24 cellular contexts compared by ENCODE assay signal in the genomic region with DNA sequence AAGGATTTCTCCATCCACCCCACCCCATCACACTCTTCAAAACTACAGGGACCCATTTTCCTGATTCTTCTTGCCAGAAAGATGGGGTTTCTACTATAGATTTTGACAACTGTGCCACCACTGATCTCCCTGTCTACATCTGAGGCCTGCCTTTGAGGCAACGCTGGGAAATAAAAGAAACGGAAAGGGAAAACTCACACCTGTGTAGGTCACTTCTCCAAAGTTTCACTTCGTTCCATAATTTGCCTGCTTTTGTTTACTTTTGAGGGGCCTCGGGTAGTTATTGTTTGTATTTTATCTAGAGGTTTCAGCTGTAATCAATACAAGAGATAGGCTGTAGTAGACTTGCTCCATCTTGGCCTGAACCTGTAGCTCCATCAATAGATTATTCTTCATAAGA. TPM values are rescaled to one million over a fixed set of nuclear protein-coding genes. Genes with fewer than 3 reads are reported as not detected.
DNase-seq lines count a peak whose midpoint lies in the region; ATAC-seq, FAIRE-seq and TF ChIP-seq lines count a peak whose summit lies in the region.
"Had no signal": no experiment of that assay in that cellular context is flagged by ENCODE, and none has a peak within 500 bp of the region (broad histone marks: within the 10 kb centered on the region; RNA-seq: fewer than 3 reads in every experiment).

No MANE protein-coding gene starts in this region.

- DNase-seq in DND-41: no peak
- no peak for DNase-seq in caudate nucleus (lab: John Stamatoyannopoulos, UW)
- DNase-seq in pancreas: peak in 2 of 6 donors; percentile 21 to 42
- no peak for DNase-seq in NCI-H82 (lab: John Stamatoyannopoulos, UW)
- DNase-seq in stimulated activated naive CD4-positive, alpha-beta T cell (lab: John Stamatoyannopoulos, UW): no peak
- DNase-seq in effector memory CD8-positive, alpha-beta T cell: no peak
- DNase-seq: AML-193; Caco-2; Calu3; CD4-positive, alpha-beta T cell; CD8-positive, alpha-beta T cell; DMS79 treated with DMSO at 0.1 percent for 48 hours; EL; GDM1 had no signal

- FAIRE-seq in pancreas (lab: Jason Lieb, UNC): no peak
- FAIRE-seq: A549, D721Med, GM12878, GM12892, GM18507 had no signal

- H3K4me1 ChIP-seq in DND-41 (ENCODE audit: insufficient read depth, low read length): peaks cover 46% of the 10 kb centered on the region
- H3K4me1 ChIP-seq in pancreas: peaks cover 9 to 22% (median 12%) of the 10 kb centered on the region in 3 donors
- H3K4me1 ChIP-seq: A549, Caco-2 had no signal

- H3K4me3 ChIP-seq in DND-41 (ENCODE audit: low read depth in 1 of 2, low read length in 2 of 2): no peak overlapping the region
- H3K4me3 ChIP-seq in pancreas: no peak overlapping the region
- H3K4me3 ChIP-seq: A549; BLaER1 treated with 17β-estradiol and CSF1 and Interleukin-3, amounts not matched to agents 10 nM and 100 nM; GM12878 had no signal

- peaks cover 7 to 10% of the 10 kb centered on the region in 2 donors for H3K27me3 Mint-ChIP-seq in effector memory CD8-positive, alpha-beta T cell
- H3K27me3 Mint-ChIP-seq: B cell; CD4-positive, alpha-beta T cell had no signal

- H3K27ac Mint-ChIP-seq in effector memory CD8-positive, alpha-beta T cell: peak overlapping the region in 1 of 2 donors; percentile 39
- H3K27ac Mint-ChIP-seq: B cell; CD4-positive, alpha-beta T cell; CD8-positive, alpha-beta T cell had no signal

- no peaks in the 10 kb centered on the region for H3K9me3 Mint-ChIP-seq in effector memory CD8-positive, alpha-beta T cell
- H3K9me3 Mint-ChIP-seq: CD4-positive, alpha-beta T cell; CD8-positive, alpha-beta T cell had no signal

- no peak overlapping the region for H2AFZ ChIP-seq in DND-41 (ENCODE audit: low read depth, low read length)

- H4K20me1 ChIP-seq in DND-41 (ENCODE audit: insufficient read depth, low read length): no peaks in the 10 kb centered on the region
- H4K20me1 ChIP-seq: BLaER1 treated with 17β-estradiol and CSF1 and Interleukin-3, amounts not matched to agents 10 nM and 100 nM had no signal

- intact Hi-C loops in pancreas (cut with DNase I): no loop called here

- H3K4me2 ChIP-seq in DND-41 (ENCODE audit: insufficient read depth, low read length): no peak overlapping the region
- H3K4me2 ChIP-seq: A549; BLaER1 treated with 17β-estradiol and CSF1 and Interleukin-3, amounts not matched to agents 10 nM and 100 nM had no signal

- TF ChIP-seq CTCF in DND-41 (IDR thresholded peaks at IDR 0.05; ENCODE audit: borderline replicate concordance, extremely low read depth, low read length, poor library complexity, severe bottlenecking): no peak
- no peak for TF ChIP-seq CTCF in pancreas (IDR thresholded peaks at IDR 0.05)

- 38 to 40% methylated on average over 4 of the region's 4 CpGs for WGBS in pancreas, 2 donors

- H3K27ac ChIP-seq in DND-41 (ENCODE audit: low read length) (0 out of 2 replicates have a peak overlapping the region, but pooled peaks have one; percentile 2), caudate nucleus (ENCODE audit: low read depth, low read length) (peak overlapping the region; percentile 59), pancreas (peak overlapping the region in 3 of 4 donors; percentile 16 to 70 (median 63))
- H3K27ac ChIP-seq: 22Rv1; A549; BLaER1 treated with 17β-estradiol and CSF1 and Interleukin-3, amounts not matched to agents 10 nM and 100 nM; C4-2B had no signal

- H3K9me3 ChIP-seq in DND-41 (ENCODE audit: insufficient read depth, low read length, severe bottlenecking) (no peaks in the 10 kb centered on the region), pancreas (no peaks in the 10 kb centered on the region)
- H3K9me3 ChIP-seq: A549, Caco-2 had no signal

- H3K4me3 Mint-ChIP-seq in effector memory CD8-positive, alpha-beta T cell: no peak overlapping the region
- H3K4me3 Mint-ChIP-seq: B cell; CD4-positive, alpha-beta T cell; CD8-positive, alpha-beta T cell had no signal

- ATAC-seq in DND-41 (ENCODE audit: insufficient read depth, low read depth): no peak
- ATAC-seq in pancreas: peak; percentile 68 to 79 (median 75)
- no peak for ATAC-seq in effector memory CD8-positive, alpha-beta T cell (replicated peaks)
- ATAC-seq: A549; CD8-positive, alpha-beta T cell; GM12878 had no signal

- peaks cover 4% of the 10 kb centered on the region; the same call in 1 of the 2 replicates for H3K79me2 ChIP-seq in DND-41 (ENCODE audit: insufficient read depth, low read length)

- no peak overlapping the region for H3K9ac ChIP-seq in DND-41 (ENCODE audit: low read depth, low read length)
- H3K9ac ChIP-seq: BLaER1 treated with 17β-estradiol and CSF1 and Interleukin-3, amounts not matched to agents 10 nM and 100 nM had no signal

- H3K27me3 ChIP-seq in DND-41 (ENCODE audit: insufficient read depth, low read length, poor library complexity) (no peaks in the 10 kb centered on the region), pancreas (no peaks in the 10 kb centered on the region)
- H3K27me3 ChIP-seq: BLaER1 treated with 17β-estradiol and CSF1 and Interleukin-3, amounts not matched to agents 10 nM and 100 nM had no signal

- peaks cover 76% of the 10 kb centered on the region for H3K36me3 ChIP-seq in DND-41 (ENCODE audit: insufficient read depth, low read length)
- no peaks in the 10 kb centered on the region for H3K36me3 ChIP-seq in pancreas

- no peaks in the 10 kb centered on the region for H3K36me3 Mint-ChIP-seq in effector memory CD8-positive, alpha-beta T cell (ENCODE audit: insufficient read depth)
- H3K36me3 Mint-ChIP-seq: CD8-positive, alpha-beta T cell had no signal

- H3K4me1 Mint-ChIP-seq in effector memory CD8-positive, alpha-beta T cell (ENCODE audit: low read depth in 2 of 2): no peaks in the 10 kb centered on the region

RNA-seq across cellular contexts. Expression of a gene that starts 56.1 kb away (rescaled TPM):
- 10 to 100 TPM; 19.6 to 38.9 (median 31.0) TPM for total RNA-seq in pancreas
- 1 to 10 TPM; 7.5 to 9.0 TPM for polyA plus RNA-seq in pancreas
- polyA plus RNA-seq: BJ had no signal

Comparison
In these comparisons a context has a peak if more than half of its experiments do, and no peak if none do; other contexts are left out.
1. ATAC-seq: peak in pancreas (4 of 4); none in DND-41 (single experiment) and effector memory CD8-positive, alpha-beta T cell (single experiment).
2. H3K27ac ChIP-seq: peak in every context shown above with its lines; median percentile 63 in pancreas; 59 in caudate nucleus; 2 in DND-41.